In genomic region chr10:16989826-16990293, GRCh38 we compare ENCODE assay signal across 19 cellular contexts.
DNase-seq lines count a peak whose midpoint lies in the region; ATAC-seq and TF ChIP-seq lines count a peak whose summit lies in the region.
"Had no signal": no experiment of that assay in that cellular context is flagged by ENCODE, and none has a peak within 500 bp of the region (broad histone marks: within the 10 kb centered on the region; RNA-seq: fewer than 3 reads in every experiment).

No MANE protein-coding gene starts in this region.

- H3K9ac ChIP-seq in GM23248, result no peak overlapping the region

- H3K79me2 ChIP-seq in GM23248 (ENCODE audit: insufficient read depth), result no peaks in the 10 kb centered on the region

- no peak for TF ChIP-seq POLR2A in thyroid gland (IDR thresholded peaks at IDR 0.05)

- 77% methylated on average over 8 of the region's 8 CpGs for WGBS in GM23248 (ENCODE audit: low coverage in 1 of 2, low lambda C conversion rate in 2 of 2, missing lambda C conversion rate in 2 of 2), 2 experiments
- 83 to 85% methylated on average over 7 to 8 of the region's 8 CpGs for WGBS in thyroid gland, 2 donors

- ATAC-seq in SK-N-SH treated with all-trans-retinoic acid at 6 μM for 48 hours (peak; percentile 15; the same call in 2 of the 3 replicates), GM19455 (IDR thresholded peaks at IDR 0.05; ENCODE audit: unreplicated experiment) (no peak), GM21526 (IDR thresholded peaks at IDR 0.05; ENCODE audit: low FRiP score, unreplicated experiment) (no peak)
- ATAC-seq: gastrocnemius medialis; stimulated activated effector memory CD8-positive, alpha-beta T cell treated with anti-CD3 and anti-CD28 coated beads, Interleukin-12 subunit alpha, Interleukin-12 subunit beta, amount 100 ng/mL, for 72 hours had no signal

- no peaks in the 10 kb centered on the region for H4K20me1 ChIP-seq in GM23248 (ENCODE audit: insufficient read depth)

- in situ Hi-C loops in GM23248 (cut with MboI), result no loop called here

- intact Hi-C loops in thyroid gland (cut with DNase I), result no loop called here

- H3K9me3 ChIP-seq in GM23248 (ENCODE audit: low read depth) (no peaks in the 10 kb centered on the region), thyroid gland (no peaks in the 10 kb centered on the region)
- H3K9me3 ChIP-seq: gastrocnemius medialis, spleen had no signal

- H3K4me1 ChIP-seq in GM23248 (ENCODE audit: insufficient read depth) (peaks cover 38% of the 10 kb centered on the region), thyroid gland (peaks cover 36 to 61% of the 10 kb centered on the region in 2 donors)
- H3K4me1 ChIP-seq: gastrocnemius medialis had no signal

- H2AFZ ChIP-seq in GM23248, result no peak overlapping the region

- H3F3A ChIP-seq in GM23248 (ENCODE audit: insufficient read depth), result peaks cover 36% of the 10 kb centered on the region

- DNase-seq in GM23248, result peak; percentile 34
- DNase-seq in iPS-NIHi11 (ENCODE audit: low spot score), result peak; percentile 41
- DNase-seq in thyroid gland, result no peak
- no peak for DNase-seq in activated CD4-positive, alpha-beta T cell treated with anti-CD3 and anti-CD28 coated beads, Interleukin-2, amount 50 U/mL, for 48 hours
- DNase-seq in NCI-H1930 (lab: John Stamatoyannopoulos, UW), result no peak
- DNase-seq: activated CD4-positive, alpha-beta T cell treated with anti-CD3 and anti-CD28 coated beads for 4 hours; activated naive CD4-positive, alpha-beta T cell treated with anti-CD3 and anti-CD28 coated beads for 36 hours; DMS153; gastrocnemius medialis; naive B cell; NCI-H1048; NCI-H2081 treated with DMSO at 0.1 percent for 48 hours; NCI-H69; spleen had no signal

- H3K27me3 ChIP-seq in GM23248 (replicated peaks; ENCODE audit: insufficient read depth) (no peaks in the 10 kb centered on the region), thyroid gland (no peaks in the 10 kb centered on the region)
- H3K27me3 ChIP-seq: spleen had no signal

- no peak overlapping the region for H3K27ac ChIP-seq in GM23248
- peak overlapping the region; percentile 56 to 80 (median 57) for H3K27ac ChIP-seq in thyroid gland
- H3K27ac ChIP-seq: C4-2B, gastrocnemius medialis, spleen had no signal

- H3K4me3 ChIP-seq in GM23248, result no peak overlapping the region
- H3K4me3 ChIP-seq in thyroid gland (replicated peaks in 1 of 3), result no peak overlapping the region
- H3K4me3 ChIP-seq: gastrocnemius medialis, spleen had no signal

- H3K36me3 ChIP-seq in GM23248 (ENCODE audit: low read depth), result no peaks in the 10 kb centered on the region
- H3K36me3 ChIP-seq in thyroid gland, result no peaks in the 10 kb centered on the region
- H3K36me3 ChIP-seq: gastrocnemius medialis, spleen had no signal

- no peaks in the 10 kb centered on the region for H3K9me2 ChIP-seq in GM23248 (ENCODE audit: insufficient read depth)

- H3K4me2 ChIP-seq in GM23248 (ENCODE audit: unreplicated experiment), result no peak overlapping the region

- TF ChIP-seq CTCF in thyroid gland (IDR thresholded peaks at IDR 0.05), result no peak

TF ChIP-seq in SK-N-SH treated with all-trans-retinoic acid at 6 μM for 48 hours, 23 proteins besides CTCF, POLR2A, EP300 and RAD21:
- no peak for TF ChIP-seq GLIS3 (CRISPR knock-in tag; IDR thresholded peaks at IDR 0.05)
- TF ChIP-seq TOX (CRISPR knock-in tag; IDR thresholded peaks at IDR 0.05; ENCODE audit: borderline replicate concordance), result no peak
- TF ChIP-seq ZNF8 (CRISPR knock-in tag; IDR thresholded peaks at IDR 0.05), result no peak
- TF ChIP-seq CSDC2 (CRISPR knock-in tag; IDR thresholded peaks at IDR 0.05), result no peak
- TF ChIP-seq ARNTL (CRISPR knock-in tag; IDR thresholded peaks at IDR 0.05; ENCODE audit: borderline replicate concordance, low read depth), result no peak
- no peak for TF ChIP-seq ZFP3 (CRISPR knock-in tag; IDR thresholded peaks at IDR 0.05)
- TF ChIP-seq POU6F1 (CRISPR knock-in tag; IDR thresholded peaks at IDR 0.05; ENCODE audit: borderline replicate concordance, low read depth), result no peak

Comparison
In these comparisons a context has a peak if more than half of its experiments do, and no peak if none do; other contexts are left out.
1. DNase-seq: peak in GM23248 (single experiment) and iPS-NIHi11 (single experiment); none in thyroid gland (0 of 2), activated CD4-positive, alpha-beta T cell treated with anti-CD3 and anti-CD28 coated beads, Interleukin-2, amount 50 U/mL, for 48 hours (0 of 2) and NCI-H1930 (0 of 2).